2 cellular contexts compared by ENCODE assay signal in genomic region chr17:18177137-18177536, GRCh38.
A peak's percentile ranks its signal among the peaks of the same experiment; 100 is the strongest.
TF ChIP-seq lines count a peak whose summit lies in the region.

No MANE protein-coding gene starts in this region.

TF ChIP-seq in A549, 52 proteins besides CTCF, POLR2A, EP300 and RAD21:
- TF ChIP-seq KDM1A (IDR thresholded peaks at IDR 0.05; ENCODE audit: low read depth) (no peak), ZFP36 (IDR thresholded peaks at IDR 0.05; ENCODE audit: borderline replicate concordance, partially characterized antibody) (peak; percentile 89)
TF ChIP-seq in A549: peak in this region for 1.

TF ChIP-seq in H1, 55 proteins besides CTCF, POLR2A, EP300 and RAD21:
- TF ChIP-seq ATF3 (IDR thresholded peaks at IDR 0.05; ENCODE audit: insufficient read depth, low read depth, low read length) (no peak), SIX5 (IDR thresholded peaks at IDR 0.05; ENCODE audit: low read depth, low read length) (no peak), EGR1 (IDR thresholded peaks at IDR 0.05; ENCODE audit: borderline replicate concordance, low read depth, low read length) (no peak), SP4 (IDR thresholded peaks at IDR 0.05; ENCODE audit: low read length) (no peak), FOSL1 (IDR thresholded peaks at IDR 0.05; ENCODE audit: insufficient read depth, low read depth, low read length) (no peak), MAFK (IDR thresholded peaks at IDR 0.05; ENCODE audit: low read depth, low read length) (no peak), TBP (IDR thresholded peaks at IDR 0.05; ENCODE audit: low read depth, low read length) (no peak), YY1 (IDR thresholded peaks at IDR 0.05; ENCODE audit: low read depth, low read length) (no peak), KDM4A (IDR thresholded peaks at IDR 0.05; ENCODE audit: low read depth, low read length, severe bottlenecking) (no peak), NANOG (IDR thresholded peaks at IDR 0.05; ENCODE audit: insufficient read depth, low read depth, low read length, poor library complexity, severe bottlenecking) (no peak), SRF (IDR thresholded peaks at IDR 0.05; ENCODE audit: low read depth, low read length) (no peak), SIRT6 (IDR thresholded peaks at IDR 0.05; ENCODE audit: low read length) (no peak)
